In genomic region chr2:120767486-120768005, GRCh38 we compare ENCODE assay signal across 26 cellular contexts. TPM values are rescaled to one million over a fixed set of nuclear protein-coding genes. Genes with fewer than 3 reads are reported as not detected.
DNase-seq lines count a peak whose midpoint lies in the region; ATAC-seq, FAIRE-seq and TF ChIP-seq lines count a peak whose summit lies in the region.
"Had no signal": no experiment of that assay in that cellular context is flagged by ENCODE, and none has a peak within 500 bp of the region (broad histone marks: within the 10 kb centered on the region; RNA-seq: fewer than 3 reads in every experiment).

No MANE protein-coding gene starts in this region.

- H3K4me2 ChIP-seq in H9 (ENCODE audit: insufficient read depth, insufficient read length, low read length) (no peak overlapping the region), astrocyte (ENCODE audit: low read length) (no peak overlapping the region), trophoblast cell (ENCODE audit: low read length) (no peak overlapping the region)

- H4K8ac ChIP-seq in H9 (replicated peaks; ENCODE audit: insufficient read length, low read depth, low read length): no peak overlapping the region
- no peak overlapping the region for H4K8ac ChIP-seq in trophoblast cell (ENCODE audit: low read depth, low read length)

- H4K91ac ChIP-seq in H9 (ENCODE audit: insufficient read length, low read depth, low read length) (no peak overlapping the region), trophoblast cell (ENCODE audit: low read depth, low read length) (peak overlapping the region; percentile 20)

- H3K27ac Mint-ChIP-seq in H9 (0 out of 7 replicates have a peak overlapping the region, but pooled peaks of 1 of the 3 experiments have one; percentile 28), astrocyte (ENCODE audit: unreplicated experiment) (peak overlapping the region; percentile 98), MCF 10A (ENCODE audit: low read depth, unreplicated experiment) (no peak overlapping the region)
- H3K27ac Mint-ChIP-seq: activated naive CD8-positive, alpha-beta T cell treated with anti-CD3 and anti-CD28 coated beads for 36 hours; activated T-helper 17 cell treated with anti-CD3 and anti-CD28 coated beads, Interleukin-2, amount 50 U/mL, for 72 hours had no signal

- no peak overlapping the region for H3T11ph ChIP-seq in H9 (ENCODE audit: low read length)

- H3K27me3 Mint-ChIP-seq in H9 (ENCODE audit: low read depth) (no peaks in the 10 kb centered on the region), astrocyte (ENCODE audit: low read depth, unreplicated experiment) (no peaks in the 10 kb centered on the region), MCF 10A (ENCODE audit: insufficient read depth, unreplicated experiment) (no peaks in the 10 kb centered on the region)
- H3K27me3 Mint-ChIP-seq: activated naive CD8-positive, alpha-beta T cell treated with anti-CD3 and anti-CD28 coated beads for 36 hours had no signal

- H2BK120ac ChIP-seq in H9 (ENCODE audit: low read depth, low read length, poor library complexity, severe bottlenecking) (no peak overlapping the region), trophoblast cell (ENCODE audit: insufficient read depth, low read length, poor library complexity) (no peak overlapping the region)

- no peak overlapping the region for H3K18ac ChIP-seq in H9 (ENCODE audit: insufficient read length, low read depth, low read length)
- H3K18ac ChIP-seq in trophoblast cell (ENCODE audit: low read length): no peak overlapping the region

- H3K4me3 ChIP-seq in astrocyte (ENCODE audit: insufficient read depth, low read depth, low read length) (no peak overlapping the region), left lung (no peak overlapping the region), trophoblast cell (ENCODE audit: low read depth, low read length) (no peak overlapping the region)
- no peak overlapping the region for H3K4me3 ChIP-seq in effector memory CD4-positive, alpha-beta T cell (ENCODE audit: insufficient read depth, low read depth, low read length, poor library complexity, severe bottlenecking)
- H3K4me3 ChIP-seq: Peyer's patch had no signal

- no peaks in the 10 kb centered on the region for H3K27me3 ChIP-seq in H9 (ENCODE audit: insufficient read depth, low read length)
- no peaks in the 10 kb centered on the region for H3K27me3 ChIP-seq in astrocyte (ENCODE audit: insufficient read depth, low read length)
- no peaks in the 10 kb centered on the region for H3K27me3 ChIP-seq in left lung
- no peaks in the 10 kb centered on the region for H3K27me3 ChIP-seq in trophoblast cell (ENCODE audit: insufficient read depth, low read length)
- H3K27me3 ChIP-seq in effector memory CD4-positive, alpha-beta T cell (replicated peaks; ENCODE audit: control insufficient read depth, insufficient read depth, low read length, poor library complexity, severe bottlenecking): peaks cover 3% of the 10 kb centered on the region
- H3K27me3 ChIP-seq: Peyer's patch had no signal

- no peak overlapping the region for H2BK20ac ChIP-seq in H9 (ENCODE audit: low read depth, low read length, poor library complexity, severe bottlenecking)

- no peaks in the 10 kb centered on the region for H3K23me2 ChIP-seq in H9 (ENCODE audit: insufficient read length, low read depth, low read length, poor library complexity, severe bottlenecking)

- CTCF ChIA-PET in MCF 10A (lab: Yijun Ruan, JAX): no interaction called here

- H3K36me3 ChIP-seq in astrocyte (ENCODE audit: insufficient read depth, low read length): no peaks in the 10 kb centered on the region
- no peaks in the 10 kb centered on the region for H3K36me3 ChIP-seq in left lung
- no peaks in the 10 kb centered on the region for H3K36me3 ChIP-seq in trophoblast cell (ENCODE audit: control insufficient read depth in 1 of 2, insufficient read depth in 2 of 2, low read length in 2 of 2)
- no peaks in the 10 kb centered on the region for H3K36me3 ChIP-seq in effector memory CD4-positive, alpha-beta T cell (ENCODE audit: control insufficient read depth, insufficient read depth, low read length)
- H3K36me3 ChIP-seq: Peyer's patch, WERI-Rb-1 had no signal

- TF ChIP-seq CTCF in H9 (conservative IDR thresholded peaks at IDR 0.05) (no peak), astrocyte (IDR thresholded peaks at IDR 0.05; ENCODE audit: insufficient read depth, low read depth, low read length) (no peak), left lung (IDR thresholded peaks at IDR 0.05) (no peak), MCF 10A (IDR thresholded peaks at IDR 0.05; ENCODE audit: unreplicated experiment) (no peak)

- H3K9ac ChIP-seq in H9 (ENCODE audit: extremely low read depth, insufficient read length, low read length) (no peak overlapping the region), astrocyte (ENCODE audit: low read length) (no peak overlapping the region), trophoblast cell (ENCODE audit: low read length) (no peak overlapping the region)

- H3K4me1 ChIP-seq in H9 (ENCODE audit: insufficient read depth, low read length): peaks cover 9% of the 10 kb centered on the region; the same call in 1 of the 2 replicates
- peaks cover 60% of the 10 kb centered on the region for H3K4me1 ChIP-seq in astrocyte (ENCODE audit: insufficient read depth, low read length)
- H3K4me1 ChIP-seq in left lung: peaks cover 0 to 10% of the 10 kb centered on the region in 2 donors
- H3K4me1 ChIP-seq in trophoblast cell (ENCODE audit: control insufficient read depth in 1 of 2, insufficient read depth in 2 of 2, low read length in 2 of 2): peaks cover 33 to 42% of the 10 kb centered on the region in 2 experiments
- H3K4me1 ChIP-seq in effector memory CD4-positive, alpha-beta T cell (ENCODE audit: control insufficient read depth, insufficient read depth, low read length, poor library complexity, severe bottlenecking): no peaks in the 10 kb centered on the region

- H2AFZ ChIP-seq in H9 (ENCODE audit: low read length): no peak overlapping the region
- no peak overlapping the region for H2AFZ ChIP-seq in astrocyte (ENCODE audit: low read depth, low read length)
- no peak overlapping the region for H2AFZ ChIP-seq in trophoblast cell (ENCODE audit: insufficient read depth, low read length, poor library complexity)

- no peak overlapping the region for H2BK15ac ChIP-seq in H9 (ENCODE audit: low read depth, low read length)

- no peak overlapping the region for H4K5ac ChIP-seq in H9 (ENCODE audit: insufficient read length, low read depth, low read length)

- intact Hi-C loops in left lung (cut with DNase I) (no loop called here), MCF 10A (cut with micrococcal nuclease) (no loop called here)

- H3K9me3 ChIP-seq in H9 (ENCODE audit: control insufficient read depth, low read depth, low read length): no peaks in the 10 kb centered on the region
- H3K9me3 ChIP-seq in astrocyte (ENCODE audit: insufficient read depth, low read depth, low read length): no peaks in the 10 kb centered on the region
- no peaks in the 10 kb centered on the region for H3K9me3 ChIP-seq in left lung
- H3K9me3 ChIP-seq in trophoblast cell (ENCODE audit: insufficient read depth, low read depth, low read length): no peaks in the 10 kb centered on the region
- H3K9me3 ChIP-seq in effector memory CD4-positive, alpha-beta T cell (ENCODE audit: control insufficient read depth, low read length): no peaks in the 10 kb centered on the region
- H3K9me3 ChIP-seq: Peyer's patch had no signal

- H3K27ac ChIP-seq in H9 (ENCODE audit: insufficient read length, low read depth, low read length) (no peak overlapping the region), astrocyte (ENCODE audit: low read depth, low read length) (peak overlapping the region; percentile 31), left lung (no peak overlapping the region), trophoblast cell (ENCODE audit: low read depth, low read length) (peak overlapping the region; percentile 77)
- H3K27ac ChIP-seq in effector memory CD4-positive, alpha-beta T cell (ENCODE audit: insufficient read depth, low read length, poor library complexity, severe bottlenecking): no peak overlapping the region
- H3K27ac ChIP-seq: WERI-Rb-1 had no signal

- H2BK5ac ChIP-seq in H9 (ENCODE audit: insufficient read length, low read length) (no peak overlapping the region), trophoblast cell (ENCODE audit: low read depth, low read length, poor library complexity) (peak overlapping the region; percentile 3)

- no peak for ATAC-seq in left lung
- ATAC-seq: activated T-helper 17 cell treated with anti-CD3 and anti-CD28 coated beads, Interleukin-2, amount 50 U/mL, for 72 hours; left lobe of liver; SK-N-SH treated with all-trans-retinoic acid at 6 μM for 48 hours had no signal

- WGBS in H9 (ENCODE audit: extremely low coverage, insufficient read length, low lambda C conversion rate): no CpG with 5 or more reads among the region's 10 CpGs
- WGBS in trophoblast cell (ENCODE audit: extremely low coverage, insufficient coverage, insufficient read length): no CpG with 5 or more reads among the region's 10 CpGs

- H3K23ac ChIP-seq in H9 (ENCODE audit: insufficient read length, low read depth, low read length) (no peak overlapping the region), trophoblast cell (ENCODE audit: low read length) (no peak overlapping the region)

- BruUV-seq in MCF 10A (replicated peaks; lab: Mats Ljungman, UMichigan): no TSS peak

- H3K79me2 ChIP-seq in H9 (ENCODE audit: insufficient read depth, low read length) (peaks cover 25% of the 10 kb centered on the region; the same call in 1 of the 2 replicates), astrocyte (ENCODE audit: insufficient read depth, low read length) (peaks cover 89% of the 10 kb centered on the region), trophoblast cell (ENCODE audit: control insufficient read depth, insufficient read depth, low read length, poor library complexity) (peaks cover 2% of the 10 kb centered on the region)

- H4K12ac ChIP-seq in trophoblast cell (ENCODE audit: low read depth, low read length): no peak overlapping the region

- H3K4ac ChIP-seq in H9 (ENCODE audit: low read depth, low read length): no peak overlapping the region
- no peak overlapping the region for H3K4ac ChIP-seq in trophoblast cell (ENCODE audit: low read depth, low read length)

- no peaks in the 10 kb centered on the region for H3K79me1 ChIP-seq in H9 (ENCODE audit: insufficient read depth, low read depth, low read length, poor library complexity, severe bottlenecking)
- H3K79me1 ChIP-seq in trophoblast cell (ENCODE audit: low read length): peaks cover 18% of the 10 kb centered on the region

- H3K14ac ChIP-seq in H9 (ENCODE audit: insufficient read depth, low read length) (no peak overlapping the region), trophoblast cell (ENCODE audit: low read length) (peak overlapping the region; percentile 19)

- H3K4me3 Mint-ChIP-seq in H9 (no peak overlapping the region; a peak in 1 of 5 replicates), astrocyte (ENCODE audit: unreplicated experiment) (peak overlapping the region; percentile 27), MCF 10A (ENCODE audit: unreplicated experiment) (no peak overlapping the region)
- H3K4me3 Mint-ChIP-seq: activated naive CD8-positive, alpha-beta T cell treated with anti-CD3 and anti-CD28 coated beads for 36 hours; activated T-helper 17 cell treated with anti-CD3 and anti-CD28 coated beads, Interleukin-2, amount 50 U/mL, for 72 hours had no signal

- no peak overlapping the region for H2BK12ac ChIP-seq in H9 (ENCODE audit: insufficient read length, low read depth, low read length)
- H2BK12ac ChIP-seq in trophoblast cell (ENCODE audit: low read length): peak overlapping the region; percentile 33

- H4K20me1 ChIP-seq in H9 (ENCODE audit: control insufficient read depth, insufficient read depth, insufficient read length): no peaks in the 10 kb centered on the region
- H4K20me1 ChIP-seq in astrocyte (ENCODE audit: insufficient read depth, low read length): peaks cover 21% of the 10 kb centered on the region

- FAIRE-seq in astrocyte (lab: Jason Lieb, UNC): no peak
- FAIRE-seq: colon had no signal

- no peak overlapping the region for H3K56ac ChIP-seq in H9 (ENCODE audit: insufficient read length, low read depth, low read length)

- POLR2A ChIA-PET in MCF 10A (lab: Yijun Ruan, JAX): no interaction called here

- H2AK5ac ChIP-seq in H9 (ENCODE audit: insufficient read length, low read length): no peak overlapping the region
- peak overlapping the region; percentile 23 for H2AK5ac ChIP-seq in trophoblast cell (ENCODE audit: low read length)

- H3K36me3 Mint-ChIP-seq in H9 (ENCODE audit: insufficient read depth in 1 of 3, low read depth in 3 of 3): peaks cover 0 to 4% (median 2%) of the 10 kb centered on the region in 3 experiments; a peak in 2 of 7 replicates
- H3K36me3 Mint-ChIP-seq in astrocyte (ENCODE audit: low read depth, unreplicated experiment): peaks cover 3% of the 10 kb centered on the region
- no peaks in the 10 kb centered on the region for H3K36me3 Mint-ChIP-seq in MCF 10A (ENCODE audit: insufficient read depth, unreplicated experiment)
- H3K36me3 Mint-ChIP-seq: activated naive CD8-positive, alpha-beta T cell treated with anti-CD3 and anti-CD28 coated beads for 36 hours had no signal

- DNase-seq in H9: peak; percentile 18
- DNase-seq in astrocyte (ENCODE audit: low read depth): no peak
- DNase-seq in left lung: peak; percentile 19 to 62
- no peak for DNase-seq in trophoblast cell
- DNase-seq in MCF 10A (ENCODE audit: unreplicated experiment): no peak
- no peak for DNase-seq in DMS79 treated with DMSO at 0.1 percent for 48 hours (lab: John Stamatoyannopoulos, UW)
- no peak for DNase-seq in HUDEP-2 (lab: John Stamatoyannopoulos, UW; ENCODE audit: unreplicated experiment in 76 of 76)
- DNase-seq in effector memory CD4-positive, alpha-beta T cell: no peak
- DNase-seq: ACHN; activated CD8-positive, alpha-beta memory T cell treated with anti-CD3 and anti-CD28 coated beads, Interleukin-2, amount 50 U/mL, for 4 hours; activated naive CD8-positive, alpha-beta T cell treated with anti-CD3 and anti-CD28 coated beads for 36 hours; C1 segment of cervical spinal cord; Calu3; EL; HCEC 1CT; KG1; NCI-H146; NCI-H524; nucleus accumbens; retina; WERI-Rb-1 had no signal

- peaks cover 71 to 82% of the 10 kb centered on the region in 2 experiments for H3K4me1 Mint-ChIP-seq in H9
- peaks cover 73% of the 10 kb centered on the region for H3K4me1 Mint-ChIP-seq in astrocyte (ENCODE audit: low read depth, unreplicated experiment)
- H3K4me1 Mint-ChIP-seq in MCF 10A (ENCODE audit: insufficient read depth, unreplicated experiment): no peaks in the 10 kb centered on the region
- H3K4me1 Mint-ChIP-seq: activated naive CD8-positive, alpha-beta T cell treated with anti-CD3 and anti-CD28 coated beads for 36 hours; activated T-helper 17 cell treated with anti-CD3 and anti-CD28 coated beads, Interleukin-2, amount 50 U/mL, for 72 hours had no signal

- H3K9me3 Mint-ChIP-seq in H9 (no peaks in the 10 kb centered on the region), astrocyte (ENCODE audit: unreplicated experiment) (no peaks in the 10 kb centered on the region), MCF 10A (ENCODE audit: unreplicated experiment) (no peaks in the 10 kb centered on the region)
- H3K9me3 Mint-ChIP-seq: activated naive CD8-positive, alpha-beta T cell treated with anti-CD3 and anti-CD28 coated beads for 36 hours; activated T-helper 17 cell treated with anti-CD3 and anti-CD28 coated beads, Interleukin-2, amount 50 U/mL, for 72 hours had no signal

RNA-seq across cellular contexts. Expression of gene GLI2, which starts 31.9 kb away (rescaled TPM):
- total RNA-seq in H9 (2021) (56.7 and 59.3 TPM in 2 replicates), astrocyte (42.9 and 44.5 TPM in 2 replicates), left lung (10 to 100 TPM in 1 of 2 donors, 1 to 10 TPM in 1; 8.5 to 17.2 TPM), MCF 10A (2022) (0.61 and 0.74 TPM in 2 replicates)
- polyA plus RNA-seq in trophoblast cell (2013): 2.7 and 3.4 TPM in 2 replicates
- total RNA-seq: activated naive CD8-positive, alpha-beta T cell treated with anti-CD3 and anti-CD28 coated beads for 36 hours; activated T-helper 17 cell treated with anti-CD3 and anti-CD28 coated beads, Interleukin-2, amount 50 U/mL, for 72 hours had no signal

Comparison
In these comparisons a context has a peak if more than half of its experiments do, and no peak if none do; other contexts are left out.
1. DNase-seq: peak in H9 (single experiment) and left lung (2 of 2); none in astrocyte (single experiment), trophoblast cell (0 of 2), MCF 10A (single experiment), DMS79 treated with DMSO at 0.1 percent for 48 hours (single experiment), HUDEP-2 (0 of 76) and effector memory CD4-positive, alpha-beta T cell (0 of 3).
2. H3K27ac ChIP-seq: peak in astrocyte (single experiment) and trophoblast cell (single experiment); none in H9 (single experiment), left lung (0 of 2) and effector memory CD4-positive, alpha-beta T cell (single experiment).